1 cellular context compared by ENCODE assay signal in genomic region chr17:8872036-8872704, GRCh38.
TF ChIP-seq lines count a peak whose summit lies in the region.

No MANE protein-coding gene starts in this region.

TF ChIP-seq in HepG2, 621 proteins besides CTCF, POLR2A, EP300 and RAD21 (continued from another document):
- TF ChIP-seq, protein P1, sequence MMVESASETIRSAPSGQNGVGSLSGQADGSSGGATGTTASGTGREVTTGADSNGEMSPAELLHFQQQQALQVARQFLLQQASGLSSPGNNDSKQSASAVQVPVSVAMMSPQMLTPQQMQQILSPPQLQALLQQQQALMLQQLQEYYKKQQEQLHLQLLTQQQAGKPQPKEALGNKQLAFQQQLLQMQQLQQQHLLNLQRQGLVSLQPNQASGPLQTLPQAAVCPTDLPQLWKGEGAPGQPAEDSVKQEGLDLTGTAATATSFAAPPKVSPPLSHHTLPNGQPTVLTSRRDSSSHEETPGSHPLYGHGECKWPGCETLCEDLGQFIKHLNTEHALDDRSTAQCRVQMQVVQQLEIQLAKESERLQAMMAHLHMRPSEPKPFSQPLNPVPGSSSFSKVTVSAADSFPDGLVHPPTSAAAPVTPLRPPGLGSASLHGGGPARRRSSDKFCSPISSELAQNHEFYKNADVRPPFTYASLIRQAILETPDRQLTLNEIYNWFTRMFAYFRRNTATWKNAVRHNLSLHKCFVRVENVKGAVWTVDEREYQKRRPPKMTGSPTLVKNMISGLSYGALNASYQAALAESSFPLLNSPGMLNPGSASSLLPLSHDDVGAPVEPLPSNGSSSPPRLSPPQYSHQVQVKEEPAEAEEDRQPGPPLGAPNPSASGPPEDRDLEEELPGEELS (CRISPR knock-in tag; IDR thresholded peaks at IDR 0.05), result peak; percentile 41; the same call in 1 of the 2 replicates
- TF ChIP-seq ZNF124 (CRISPR knock-in tag; IDR thresholded peaks at IDR 0.05) (no peak), BRCA1 (CRISPR knock-in tag; IDR thresholded peaks at IDR 0.05) (no peak), ZNF432 (CRISPR knock-in tag; IDR thresholded peaks at IDR 0.05; ENCODE audit: borderline replicate concordance) (no peak), ZNF382 (CRISPR knock-in tag; IDR thresholded peaks at IDR 0.05; ENCODE audit: borderline replicate concordance) (no peak), FOXA3 (CRISPR knock-in tag; IDR thresholded peaks at IDR 0.05) (peak; percentile 60), ZBTB21 (CRISPR knock-in tag; IDR thresholded peaks at IDR 0.05) (no peak), FOXC1 (CRISPR knock-in tag; IDR thresholded peaks at IDR 0.05; ENCODE audit: borderline replicate concordance) (no peak), SOX5 (CRISPR knock-in tag; IDR thresholded peaks at IDR 0.05; ENCODE audit: borderline replicate concordance) (peak; percentile 29; the same call in 1 of the 2 replicates)
- TF ChIP-seq, protein P2, sequence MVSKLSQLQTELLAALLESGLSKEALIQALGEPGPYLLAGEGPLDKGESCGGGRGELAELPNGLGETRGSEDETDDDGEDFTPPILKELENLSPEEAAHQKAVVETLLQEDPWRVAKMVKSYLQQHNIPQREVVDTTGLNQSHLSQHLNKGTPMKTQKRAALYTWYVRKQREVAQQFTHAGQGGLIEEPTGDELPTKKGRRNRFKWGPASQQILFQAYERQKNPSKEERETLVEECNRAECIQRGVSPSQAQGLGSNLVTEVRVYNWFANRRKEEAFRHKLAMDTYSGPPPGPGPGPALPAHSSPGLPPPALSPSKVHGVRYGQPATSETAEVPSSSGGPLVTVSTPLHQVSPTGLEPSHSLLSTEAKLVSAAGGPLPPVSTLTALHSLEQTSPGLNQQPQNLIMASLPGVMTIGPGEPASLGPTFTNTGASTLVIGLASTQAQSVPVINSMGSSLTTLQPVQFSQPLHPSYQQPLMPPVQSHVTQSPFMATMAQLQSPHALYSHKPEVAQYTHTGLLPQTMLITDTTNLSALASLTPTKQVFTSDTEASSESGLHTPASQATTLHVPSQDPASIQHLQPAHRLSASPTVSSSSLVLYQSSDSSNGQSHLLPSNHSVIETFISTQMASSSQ (IDR thresholded peaks at IDR 0.05; ENCODE audit: low read depth), result peak; percentile 71
- TF ChIP-seq, protein P2 (CRISPR knock-in tag; IDR thresholded peaks at IDR 0.05; ENCODE audit: borderline replicate concordance), result peak; percentile 35; the same call in 1 of the 2 replicates
